Comparison of ENCODE assay signal across 24 cellular contexts in the genomic region with DNA sequence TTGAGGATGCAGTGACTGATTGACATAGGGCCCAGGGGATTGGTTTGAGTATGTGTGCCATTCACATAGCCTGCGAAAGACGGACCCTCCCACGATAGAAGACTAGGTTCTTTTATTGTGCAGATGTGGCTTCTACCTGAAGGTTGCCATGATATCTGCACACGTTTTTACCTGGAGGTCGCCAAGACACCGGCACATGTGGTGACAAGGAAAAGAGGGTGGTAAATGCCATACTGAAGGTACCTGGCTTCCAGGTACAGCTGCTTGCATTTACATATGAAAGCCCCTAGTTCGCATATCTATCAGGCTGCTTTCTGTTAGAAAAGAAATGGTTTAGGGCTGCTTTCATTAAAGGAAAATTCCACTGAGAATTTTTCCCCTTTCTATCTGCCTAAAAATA.
"Had no signal": no experiment of that assay in that cellular context is flagged by ENCODE, and none has a peak within 500 bp of the region (broad histone marks: within the 10 kb centered on the region; RNA-seq: fewer than 3 reads in every experiment).

No MANE protein-coding gene starts in this region.

- H3K27ac Mint-ChIP-seq: activated B cell treated with CpG ODN at 0.5 μM for 24 hours; activated CD4-positive, alpha-beta memory T cell treated with anti-CD3 and anti-CD28 coated beads for 36 hours; activated CD4-positive, alpha-beta T cell treated with anti-CD3 and anti-CD28 coated beads for 36 hours; activated naive CD8-positive, alpha-beta T cell treated with anti-CD3 and anti-CD28 coated beads, Interleukin-2, amount 10 ng/mL, durations not matched to agents 7 days and 5 days; mesothelial cell of epicardium; natural killer cell; stimulated activated memory B cell treated with anti-CD40 and anti-IgM and Interleukin-4, amounts not matched to agents 10 μg/mL and 1 μg/mL and 100 μg/mL, for 72 hours; type B pancreatic cell had no signal

- H3K4me1 Mint-ChIP-seq: activated B cell treated with CpG ODN at 0.5 μM for 24 hours; activated CD4-positive, alpha-beta T cell treated with anti-CD3 and anti-CD28 coated beads for 36 hours; activated naive CD8-positive, alpha-beta T cell treated with anti-CD3 and anti-CD28 coated beads, Interleukin-2, amount 10 ng/mL, durations not matched to agents 7 days and 5 days; mesothelial cell of epicardium; stimulated activated memory B cell treated with anti-CD40 and anti-IgM and Interleukin-4, amounts not matched to agents 10 μg/mL and 1 μg/mL and 100 μg/mL, for 72 hours had no signal

- ATAC-seq: activated CD4-positive, alpha-beta T cell treated with anti-CD3 and anti-CD28 coated beads for 36 hours; gastrocnemius medialis; left colon; lower lobe of right lung; natural killer cell; sciatic nerve; stimulated activated memory B cell treated with anti-CD40 and anti-IgM and Interleukin-4, amounts not matched to agents 10 μg/mL and 1 μg/mL and 100 μg/mL, for 72 hours had no signal

- H3K36me3 Mint-ChIP-seq: activated naive CD8-positive, alpha-beta T cell treated with anti-CD3 and anti-CD28 coated beads, Interleukin-2, amount 10 ng/mL, durations not matched to agents 7 days and 5 days; mesothelial cell of epicardium; stimulated activated memory B cell treated with anti-CD40 and anti-IgM and Interleukin-4, amounts not matched to agents 10 μg/mL and 1 μg/mL and 100 μg/mL, for 72 hours; type B pancreatic cell had no signal

- H3K4me3 Mint-ChIP-seq: activated B cell treated with CpG ODN at 0.5 μM for 24 hours; activated CD4-positive, alpha-beta memory T cell treated with anti-CD3 and anti-CD28 coated beads for 36 hours; activated CD4-positive, alpha-beta T cell treated with anti-CD3 and anti-CD28 coated beads for 36 hours; activated naive CD8-positive, alpha-beta T cell treated with anti-CD3 and anti-CD28 coated beads, Interleukin-2, amount 10 ng/mL, durations not matched to agents 7 days and 5 days; mesothelial cell of epicardium; natural killer cell; stimulated activated memory B cell treated with anti-CD40 and anti-IgM and Interleukin-4, amounts not matched to agents 10 μg/mL and 1 μg/mL and 100 μg/mL, for 72 hours; type B pancreatic cell had no signal

- H3K36me3 ChIP-seq: esophagus squamous epithelium, gastrocnemius medialis, lower lobe of right lung had no signal

- H3K27ac ChIP-seq: coronary artery, esophagus squamous epithelium, gastrocnemius medialis, lower lobe of right lung had no signal

- H3K4me3 ChIP-seq: coronary artery, esophagus squamous epithelium, gastrocnemius medialis, lower lobe of right lung, smooth muscle cell had no signal

- DNase-seq: activated B cell treated with CpG ODN at 0.5 μM for 24 hours; activated CD4-positive, alpha-beta memory T cell treated with anti-CD3 and anti-CD28 coated beads for 36 hours; activated CD4-positive, alpha-beta T cell treated with anti-CD3 and anti-CD28 coated beads for 36 hours; activated naive CD4-positive, alpha-beta T cell treated with Interleukin-2 at 50 U/mL for 16 hours; activated naive CD8-positive, alpha-beta T cell treated with anti-CD3 and anti-CD28 coated beads, Interleukin-2, amount 10 ng/mL, durations not matched to agents 7 days and 5 days; activated T-cell treated with anti-CD3 and anti-CD28 coated beads, Interleukin-2, amount 50 U/mL, for 48 hours; amniotic stem cell; cerebellar nuclear complex; esophagus squamous epithelium; gastrocnemius medialis; head of caudate nucleus; hypothalamus; islet precursor cell; left colon; lower lobe of right lung; natural killer cell; stimulated activated CD4-positive, alpha-beta T cell treated with anti-CD3 and anti-CD28 coated beads, Interleukin-15, amount 100 ng/mL, for 24 hours; T-helper 9 cell had no signal

- H3K9me3 Mint-ChIP-seq: type B pancreatic cell had no signal

- H3K27me3 ChIP-seq: esophagus squamous epithelium, gastrocnemius medialis had no signal

- H3K4me1 ChIP-seq: esophagus squamous epithelium, gastrocnemius medialis, lower lobe of right lung had no signal

- H3K4me2 ChIP-seq: smooth muscle cell had no signal

- H3K9me3 ChIP-seq: esophagus squamous epithelium, gastrocnemius medialis, lower lobe of right lung had no signal
